ENCODE assay signal across 8 cellular contexts in genomic region chr20:6074145-6074561, GRCh38. TPM values are rescaled to one million over a fixed set of nuclear protein-coding genes. Genes with fewer than 3 reads are reported as not detected.
DNase-seq lines count a peak whose midpoint lies in the region; ATAC-seq, FAIRE-seq and TF ChIP-seq lines count a peak whose summit lies in the region.

No MANE protein-coding gene starts in this region.

- no peak for TF ChIP-seq POLR2A in GM12891 (IDR thresholded peaks at IDR 0.05; ENCODE audit: low read depth, low read length)
- no peak for TF ChIP-seq POLR2A in uterus (IDR thresholded peaks at IDR 0.05)

- H3K4me1 Mint-ChIP-seq in memory B cell, result no peaks in the 10 kb centered on the region

- H3K36me3 ChIP-seq in uterus, result no peaks in the 10 kb centered on the region

- H3K36me3 Mint-ChIP-seq in memory B cell, result no peaks in the 10 kb centered on the region

- peak; percentile 58 for TF ChIP-seq CTCF in LNCaP clone FGC (IDR thresholded peaks at IDR 0.05; ENCODE audit: control insufficient read depth, extremely low read depth, insufficient read depth)
- TF ChIP-seq CTCF in uterus (IDR thresholded peaks at IDR 0.05), result no peak

- H3K27ac ChIP-seq in uterus, result no peak overlapping the region

- intact Hi-C loops in uterus (cut with DNase I; ENCODE audit: low total_unique reads), result loop anchor here (10.0 kb wide), 1 partner anchor 549 kb away; no protein-coding TSS in a partner anchor

- H3K4me3 ChIP-seq in LNCaP clone FGC (ENCODE audit: low read depth, low read length), result no peak overlapping the region
- H3K4me3 ChIP-seq in uterus, result no peak overlapping the region

- H3K27me3 Mint-ChIP-seq in memory B cell, result peaks cover 7% of the 10 kb centered on the region

- FAIRE-seq in GM12891 (lab: Jason Lieb, UNC), result peak; percentile 16

- H3K9me3 Mint-ChIP-seq in memory B cell, result no peaks in the 10 kb centered on the region

- H3K9me3 ChIP-seq in uterus, result no peaks in the 10 kb centered on the region

- no peak overlapping the region for H3K4me3 Mint-ChIP-seq in memory B cell

- no peaks in the 10 kb centered on the region for H3K27me3 ChIP-seq in uterus

- H3K4me1 ChIP-seq in uterus, result no peaks in the 10 kb centered on the region

- DNase-seq in AG08395 (ENCODE audit: low spot score) (peak; percentile 41), GM12891 (ENCODE audit: insufficient read length, low spot score) (no peak), LNCaP clone FGC (ENCODE audit: low read depth) (peak; percentile 31), amniotic epithelial cell (ENCODE audit: low read depth) (peak; percentile 61), memory B cell (ENCODE audit: low spot score in 2 of 2) (no peak), NK-92 (lab: John Stamatoyannopoulos, UW; ENCODE audit: unreplicated experiment) (no peak), uterus (no peak), activated gamma-delta T cell treated with Interleukin-2 at 50 U/mL for 16 hours (no peak)

- no peak overlapping the region for H3K27ac Mint-ChIP-seq in memory B cell

- ATAC-seq in memory B cell (ENCODE audit: low read depth), result peak; percentile 44

TF ChIP-seq in GM12891, 5 proteins besides CTCF, POLR2A, EP300 and RAD21:
- no peak for TF ChIP-seq SPI1 (IDR thresholded peaks at IDR 0.05; ENCODE audit: low read depth, low read length)

RNA-seq across cellular contexts. Expression of gene LRRN4, which starts 20.3 kb away (rescaled TPM):
- polyA plus RNA-seq in GM12891 (2012; ENCODE audit: low read depth, missing spikeins), result not detected
- 1 to 10 TPM in 1 of 4 donors, under 1 TPM in 1, not detected in 2; 0.73 to 1.2 TPM for total RNA-seq in uterus

RNA-seq across cellular contexts. Expression of gene FERMT1, which starts 48.7 kb away (rescaled TPM):
- polyA plus RNA-seq in GM12891 (2012; ENCODE audit: low read depth, missing spikeins), result 0.04 TPM
- total RNA-seq in uterus, result 1 to 10 TPM in 2 of 4 donors, under 1 TPM in 2; under 0.01 to 8.5 (median 4.2) TPM

Comparison
In these comparisons a context has a peak if more than half of its experiments do, and no peak if none do; other contexts are left out.
1. DNase-seq: peak in AG08395 (single experiment), LNCaP clone FGC (single experiment) and amniotic epithelial cell (single experiment); none in GM12891 (single experiment), memory B cell (0 of 2), NK-92 (single experiment), uterus (0 of 2) and activated gamma-delta T cell treated with Interleukin-2 at 50 U/mL for 16 hours (single experiment).